In genomic region chr7:500521-501420, GRCh38 we compare ENCODE assay signal across 23 cellular contexts. TPM values are rescaled to one million over a fixed set of nuclear protein-coding genes. Genes with fewer than 3 reads are reported as not detected.
DNase-seq lines count a peak whose midpoint lies in the region; ATAC-seq and TF ChIP-seq lines count a peak whose summit lies in the region.
"Had no signal": no experiment of that assay in that cellular context is flagged by ENCODE, and none has a peak within 500 bp of the region (broad histone marks: within the 10 kb centered on the region; RNA-seq: fewer than 3 reads in every experiment).

No MANE protein-coding gene starts in this region.

- no peaks in the 10 kb centered on the region for H3K27me3 Mint-ChIP-seq in activated naive CD4-positive, alpha-beta T cell treated with anti-CD3 and anti-CD28 coated beads for 36 hours (ENCODE audit: low read depth)
- H3K27me3 Mint-ChIP-seq in nephron progenitor cell (ENCODE audit: low read depth, poor library complexity) = peaks cover 6% of the 10 kb centered on the region
- H3K27me3 Mint-ChIP-seq: CD4-positive, alpha-beta memory T cell; IgD-negative memory B cell had no signal

- H3K27ac ChIP-seq in left ventricle myocardium inferior (replicated peaks) (no peak overlapping the region), tibial artery (peak overlapping the region; percentile 12 to 50)
- H3K27ac ChIP-seq: thyroid gland had no signal

- H3K27me3 ChIP-seq in left ventricle myocardium inferior (ENCODE audit: low read depth) (no peaks in the 10 kb centered on the region), tibial artery (no peaks in the 10 kb centered on the region)
- H3K27me3 ChIP-seq: thyroid gland had no signal

- peaks cover 36% of the 10 kb centered on the region for H3K4me1 ChIP-seq in left ventricle myocardium inferior
- H3K4me1 ChIP-seq in tibial artery = peaks cover 0 to 55% (median 32%) of the 10 kb centered on the region in 4 donors
- H3K4me1 ChIP-seq: thyroid gland had no signal

- H3K9me3 ChIP-seq in left ventricle myocardium inferior (replicated peaks) = no peaks in the 10 kb centered on the region
- H3K9me3 ChIP-seq in tibial artery = no peaks in the 10 kb centered on the region
- H3K9me3 ChIP-seq: thyroid gland had no signal

- TF ChIP-seq CTCF in left ventricle myocardium inferior (IDR thresholded peaks at IDR 0.05; ENCODE audit: borderline replicate concordance) (no peak), nephron progenitor cell (IDR thresholded peaks at IDR 0.05) (no peak), tibial artery (IDR thresholded peaks at IDR 0.05) (no peak)

- intact Hi-C loops in activated naive CD4-positive, alpha-beta T cell treated with anti-CD3 and anti-CD28 coated beads for 36 hours (cut with micrococcal nuclease) = no loop called here
- intact Hi-C loops in left ventricle myocardium inferior (cut with micrococcal nuclease) = no loop called here
- intact Hi-C loops in tibial artery (cut with DNase I; ENCODE audit: low total_unique reads) = no loop called here

- no peak for ATAC-seq in activated naive CD4-positive, alpha-beta T cell treated with anti-CD3 and anti-CD28 coated beads, Interleukin-2, amount 50 U/mL, for 72 hours
- ATAC-seq in GM19452 (IDR thresholded peaks at IDR 0.05; ENCODE audit: unreplicated experiment) = no peak
- ATAC-seq: stimulated activated naive CD8-positive, alpha-beta T cell treated with anti-CD3 and anti-CD28 coated beads, Interleukin-15, Interleukin-2, amounts not matched to agents 100 U/mL and 50 U/mL, for 24 hours had no signal

- H3K9me3 Mint-ChIP-seq in activated naive CD4-positive, alpha-beta T cell treated with anti-CD3 and anti-CD28 coated beads for 36 hours = no peaks in the 10 kb centered on the region
- H3K9me3 Mint-ChIP-seq in activated naive CD4-positive, alpha-beta T cell treated with anti-CD3 and anti-CD28 coated beads, Interleukin-2, amount 50 U/mL, for 72 hours = no peaks in the 10 kb centered on the region
- no peaks in the 10 kb centered on the region for H3K9me3 Mint-ChIP-seq in nephron progenitor cell
- H3K9me3 Mint-ChIP-seq: CD4-positive, alpha-beta memory T cell; H9; IgD-negative memory B cell; nephron had no signal

- DNase-seq in activated naive CD4-positive, alpha-beta T cell treated with anti-CD3 and anti-CD28 coated beads for 36 hours = no peak
- DNase-seq in activated naive CD4-positive, alpha-beta T cell treated with anti-CD3 and anti-CD28 coated beads, Interleukin-2, amount 50 U/mL, for 72 hours (ENCODE audit: low spot score in 2 of 2) = no peak
- DNase-seq in left ventricle myocardium inferior = peak; percentile 13
- DNase-seq in nephron progenitor cell = no peak
- DNase-seq in tibial artery = peak in 1 of 2 donors; percentile 64
- no peak for DNase-seq in stimulated activated CD4-positive, alpha-beta T cell treated with anti-CD3 and anti-CD28 coated beads, Interleukin-12 subunit alpha, Interleukin-12 subunit beta, amount 100 ng/mL, for 4 hours
- DNase-seq in HuH-7 (ENCODE audit: low spot score) = no peak
- DNase-seq: activated CD4-positive, CD25-positive, alpha-beta regulatory T cell; activated naive CD4-positive, alpha-beta T cell treated with anti-CD3 and anti-CD28 coated beads, Interleukin-2, amount 50 U/mL, for 16 hours; amygdala; CD4-positive, alpha-beta memory T cell; cortex of kidney; H9; hippocampal formation; NCI-H1092 treated with DMSO at 0.1 percent for 48 hours; NCI-H1930; NCI-H526; stimulated activated naive CD8-positive, alpha-beta T cell treated with anti-CD3 and anti-CD28 coated beads, Interleukin-15, Interleukin-2, amounts not matched to agents 100 U/mL and 50 U/mL, for 24 hours; T-helper 1 cell; thyroid gland had no signal

- no peak overlapping the region for H3K4me3 Mint-ChIP-seq in activated naive CD4-positive, alpha-beta T cell treated with anti-CD3 and anti-CD28 coated beads for 36 hours
- no peak overlapping the region for H3K4me3 Mint-ChIP-seq in nephron progenitor cell
- H3K4me3 Mint-ChIP-seq: CD4-positive, alpha-beta memory T cell; H9; IgD-negative memory B cell; nephron had no signal

- H3K36me3 Mint-ChIP-seq in activated naive CD4-positive, alpha-beta T cell treated with anti-CD3 and anti-CD28 coated beads for 36 hours (ENCODE audit: low read depth) = no peaks in the 10 kb centered on the region
- no peaks in the 10 kb centered on the region for H3K36me3 Mint-ChIP-seq in activated naive CD4-positive, alpha-beta T cell treated with anti-CD3 and anti-CD28 coated beads, Interleukin-2, amount 50 U/mL, for 72 hours
- H3K36me3 Mint-ChIP-seq in nephron progenitor cell (ENCODE audit: low read depth) = peaks cover 40% of the 10 kb centered on the region
- H3K36me3 Mint-ChIP-seq: CD4-positive, alpha-beta memory T cell; IgD-negative memory B cell had no signal

- H3K36me3 ChIP-seq in left ventricle myocardium inferior (peaks cover 57% of the 10 kb centered on the region), tibial artery (peaks cover 51 to 88% (median 83%) of the 10 kb centered on the region in 3 donors)

- peak overlapping the region; percentile 41 for H3K27ac Mint-ChIP-seq in activated naive CD4-positive, alpha-beta T cell treated with anti-CD3 and anti-CD28 coated beads for 36 hours
- H3K27ac Mint-ChIP-seq in activated naive CD4-positive, alpha-beta T cell treated with anti-CD3 and anti-CD28 coated beads, Interleukin-2, amount 50 U/mL, for 72 hours = no peak overlapping the region
- peak overlapping the region; percentile 42 for H3K27ac Mint-ChIP-seq in nephron progenitor cell
- H3K27ac Mint-ChIP-seq: CD4-positive, alpha-beta memory T cell had no signal

- CTCF ChIA-PET in activated naive CD4-positive, alpha-beta T cell treated with anti-CD3 and anti-CD28 coated beads for 36 hours (lab: Charles Lee) = no interaction called here

- H3K4me3 ChIP-seq in left ventricle myocardium inferior (no peak overlapping the region), tibial artery (no peak overlapping the region)
- H3K4me3 ChIP-seq: thyroid gland had no signal

- peaks cover 7% of the 10 kb centered on the region for H3K4me1 Mint-ChIP-seq in activated naive CD4-positive, alpha-beta T cell treated with anti-CD3 and anti-CD28 coated beads for 36 hours (ENCODE audit: low read depth)
- peaks cover 46% of the 10 kb centered on the region for H3K4me1 Mint-ChIP-seq in nephron progenitor cell
- H3K4me1 Mint-ChIP-seq: IgD-negative memory B cell had no signal

RNA-seq across cellular contexts. Expression of gene PDGFA, which starts 18.9 kb away (rescaled TPM):
- 1 to 10 TPM; 7.7 TPM for total RNA-seq in activated naive CD4-positive, alpha-beta T cell treated with anti-CD3 and anti-CD28 coated beads for 36 hours
- total RNA-seq in activated naive CD4-positive, alpha-beta T cell treated with anti-CD3 and anti-CD28 coated beads, Interleukin-2, amount 50 U/mL, for 72 hours = 10 to 100 TPM in 1 of 2 donors, 1 to 10 TPM in 1; 8.4 to 11.7 TPM
- 26.0 TPM for total RNA-seq in left ventricle myocardium inferior

Comparison
In these comparisons a context has a peak if more than half of its experiments do, and no peak if none do; other contexts are left out.
1. H3K27ac Mint-ChIP-seq: peak in activated naive CD4-positive, alpha-beta T cell treated with anti-CD3 and anti-CD28 coated beads for 36 hours (single experiment) and nephron progenitor cell (single experiment); none in activated naive CD4-positive, alpha-beta T cell treated with anti-CD3 and anti-CD28 coated beads, Interleukin-2, amount 50 U/mL, for 72 hours (0 of 2).